Comparison of ENCODE assay signal across 7 cellular contexts in genomic region chr3:152051501-152052404, GRCh38.
DNase-seq lines count a peak whose midpoint lies in the region; ATAC-seq lines count a peak whose summit lies in the region.

No MANE protein-coding gene starts in this region.

- H3K9me3 ChIP-seq in skeletal muscle satellite cell (replicated peaks; ENCODE audit: low read length) = no peaks in the 10 kb centered on the region

- no peak for DNase-seq in activated naive CD4-positive, alpha-beta T cell (lab: John Stamatoyannopoulos, UW)
- no peak for DNase-seq in activated CD4-positive, alpha-beta T cell treated with anti-CD3 and anti-CD28 coated beads for 48 hours

- peak overlapping the region; percentile 59 for H3K4me2 ChIP-seq in skeletal muscle satellite cell (ENCODE audit: low read length)

- ATAC-seq in GM18868 (IDR thresholded peaks at IDR 0.05; ENCODE audit: unreplicated experiment) = peak; percentile 85
- ATAC-seq in HG03045 (IDR thresholded peaks at IDR 0.05; ENCODE audit: unreplicated experiment) = peak; percentile 62
- ATAC-seq in activated T-helper 17 cell treated with anti-CD3 and anti-CD28 coated beads, Interleukin-2, amount 50 U/mL, for 72 hours (replicated peaks) = peak; percentile 54
- ATAC-seq in HG02840 (IDR thresholded peaks at IDR 0.05; ENCODE audit: low FRiP score, unreplicated experiment) = no peak

- H3K36me3 ChIP-seq in skeletal muscle satellite cell (ENCODE audit: insufficient read depth, low read length) = no peaks in the 10 kb centered on the region

- no peak overlapping the region for H3K4me3 Mint-ChIP-seq in activated T-helper 17 cell treated with anti-CD3 and anti-CD28 coated beads, Interleukin-2, amount 50 U/mL, for 72 hours

- H3K4me1 Mint-ChIP-seq in activated T-helper 17 cell treated with anti-CD3 and anti-CD28 coated beads, Interleukin-2, amount 50 U/mL, for 72 hours = no peaks in the 10 kb centered on the region

- no peaks in the 10 kb centered on the region for H3K27me3 Mint-ChIP-seq in activated T-helper 17 cell treated with anti-CD3 and anti-CD28 coated beads, Interleukin-2, amount 50 U/mL, for 72 hours

- H3K27me3 ChIP-seq in skeletal muscle satellite cell (ENCODE audit: control insufficient read depth, insufficient read depth, low read length) = no peaks in the 10 kb centered on the region

- no peaks in the 10 kb centered on the region for H3K36me3 Mint-ChIP-seq in activated T-helper 17 cell treated with anti-CD3 and anti-CD28 coated beads, Interleukin-2, amount 50 U/mL, for 72 hours (ENCODE audit: low read depth)

- peaks cover 36% of the 10 kb centered on the region for H3K4me1 ChIP-seq in skeletal muscle satellite cell (ENCODE audit: control insufficient read depth, insufficient read depth, low read length)

- H3K27ac Mint-ChIP-seq in activated T-helper 17 cell treated with anti-CD3 and anti-CD28 coated beads, Interleukin-2, amount 50 U/mL, for 72 hours = no peak overlapping the region

- H3K9me3 Mint-ChIP-seq in activated T-helper 17 cell treated with anti-CD3 and anti-CD28 coated beads, Interleukin-2, amount 50 U/mL, for 72 hours = no peaks in the 10 kb centered on the region

- H3K9ac ChIP-seq in skeletal muscle satellite cell (ENCODE audit: low read depth, low read length) = peak overlapping the region; percentile 57

- peak overlapping the region; percentile 23 for H3K4me3 ChIP-seq in skeletal muscle satellite cell (ENCODE audit: low read length)
